In the genomic region with DNA sequence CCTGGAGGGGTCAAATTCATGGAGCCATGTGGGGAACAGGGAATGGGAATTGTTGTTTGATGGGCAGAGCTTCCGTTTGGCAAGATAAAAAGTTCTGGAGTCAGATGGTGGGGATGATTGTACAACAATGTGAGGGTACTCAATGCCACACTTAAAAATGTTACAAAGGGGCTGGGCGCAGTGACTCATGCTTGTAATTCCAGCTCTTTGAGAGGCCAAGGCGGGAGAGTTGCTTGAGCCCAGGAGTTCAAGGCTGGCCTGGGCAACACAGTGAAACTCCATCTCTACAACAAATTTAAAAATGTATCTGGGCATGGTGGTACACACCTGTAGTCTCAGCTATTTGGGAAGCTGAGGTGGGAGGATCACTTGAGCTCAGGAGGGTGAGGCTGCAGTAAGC, we compare ENCODE assay signal across 13 cellular contexts.
"Had no signal": no experiment of that assay in that cellular context is flagged by ENCODE, and none has a peak within 500 bp of the region (broad histone marks: within the 10 kb centered on the region; RNA-seq: fewer than 3 reads in every experiment).

No MANE protein-coding gene starts in this region.

- ATAC-seq: activated CD8-positive, alpha-beta T cell treated with anti-CD3 and anti-CD28 coated beads, Interleukin-2, amount 10 ng/mL, durations not matched to agents 7 days and 5 days; activated T-cell treated with anti-CD3 and anti-CD28 coated beads, Interleukin-2, amount 50 U/mL, for 4 hours; esophagus mucosa had no signal

- H3K9me3 ChIP-seq: suprapubic skin, upper lobe of left lung had no signal

- H3K4me1 ChIP-seq: upper lobe of left lung had no signal

- H3K27ac ChIP-seq: SK-N-MC, suprapubic skin, upper lobe of left lung had no signal

- H3K27me3 ChIP-seq: upper lobe of left lung had no signal

- H3K4me3 ChIP-seq: SK-N-MC, suprapubic skin, upper lobe of left lung had no signal

- DNase-seq: activated CD4-positive, alpha-beta T cell treated with anti-CD3 and anti-CD28 coated beads for 48 hours; activated CD8-positive, alpha-beta memory T cell treated with anti-CD3 and anti-CD28 coated beads, Interleukin-2, amount 50 U/mL, for 4 hours; activated CD8-positive, alpha-beta T cell treated with anti-CD3 and anti-CD28 coated beads, Interleukin-2, amount 10 ng/mL, durations not matched to agents 7 days and 5 days; activated naive CD4-positive, alpha-beta T cell treated with anti-CD3 and anti-CD28 coated beads, Interleukin-2, amount 50 U/mL, for 16 hours; activated T-cell treated with anti-CD3 and anti-CD28 coated beads, Interleukin-2, amount 50 U/mL, for 4 hours; cortex of kidney; hippocampal formation; mammary epithelial cell; midbrain had no signal

- H3K36me3 ChIP-seq: suprapubic skin, upper lobe of left lung had no signal
